Comparison of ENCODE assay signal across 14 cellular contexts in genomic region chr10:129769381-129770116, GRCh38.
"Had no signal": no experiment of that assay in that cellular context is flagged by ENCODE, and none has a peak within 500 bp of the region (broad histone marks: within the 10 kb centered on the region; RNA-seq: fewer than 3 reads in every experiment).

No MANE protein-coding gene starts in this region.

- H3K4me3 ChIP-seq: adrenal gland, heart left ventricle, ovary, skin epidermis, tibial nerve had no signal

- H3K4me1 ChIP-seq: adrenal gland, heart left ventricle, tibial nerve had no signal

- H3K4me1 Mint-ChIP-seq: nephron had no signal

- H3K9me3 ChIP-seq: adrenal gland, heart left ventricle, ovary had no signal

- H3K9me3 Mint-ChIP-seq: nephron had no signal

- H3K27ac Mint-ChIP-seq: nephron had no signal

- H3K36me3 ChIP-seq: adrenal gland, ovary had no signal

- H3K4me3 Mint-ChIP-seq: nephron had no signal

- ATAC-seq: esophagus mucosa, heart left ventricle, left lobe of liver had no signal

- DNase-seq: activated CD4-positive, CD25-positive, alpha-beta regulatory T cell; activated naive CD4-positive, alpha-beta T cell treated with anti-CD3 and anti-CD28 coated beads, Interleukin-2, amount 50 U/mL, for 16 hours; dermis blood vessel endothelial cell; foreskin fibroblast; mesenchymal stem cell; ovary; T-helper 2 cell had no signal

- H3K27me3 ChIP-seq: adrenal gland, heart left ventricle, ovary, tibial nerve had no signal

- H3K27ac ChIP-seq: adrenal gland, heart left ventricle, ovary, skin epidermis, tibial nerve had no signal
